In the genomic region with DNA sequence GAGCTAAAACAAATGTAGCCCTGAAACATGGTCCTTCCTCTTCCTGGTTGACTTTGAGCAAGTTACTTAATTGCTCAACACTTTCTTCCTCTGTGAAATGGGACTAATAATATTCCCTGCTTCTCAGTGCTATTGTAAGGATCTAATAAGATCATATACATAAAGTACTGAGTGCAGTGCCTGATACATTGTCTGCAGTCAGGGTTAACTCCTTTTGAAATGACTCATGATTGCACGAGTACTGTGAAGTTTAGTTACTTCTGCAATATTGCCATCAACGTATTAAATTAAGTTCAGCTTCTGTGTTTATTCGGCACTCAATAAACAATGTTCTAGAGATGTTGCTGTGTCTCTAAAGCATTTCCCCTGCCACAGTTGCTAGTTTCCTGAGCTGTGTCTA, we compare ENCODE assay signal across 12 cellular contexts.
"Had no signal": no experiment of that assay in that cellular context is flagged by ENCODE, and none has a peak within 500 bp of the region (broad histone marks: within the 10 kb centered on the region; RNA-seq: fewer than 3 reads in every experiment).

No MANE protein-coding gene starts in this region.

- H3K9me3 ChIP-seq: heart left ventricle, mucosa of descending colon, thyroid gland had no signal

- H3K27me3 ChIP-seq: thyroid gland had no signal

- H3K27ac ChIP-seq: coronary artery, thyroid gland, WERI-Rb-1 had no signal

- ATAC-seq: heart left ventricle; mucosa of descending colon; naive thymus-derived CD8-positive, alpha-beta T cell had no signal

- H3K4me1 ChIP-seq: thyroid gland had no signal

- DNase-seq: activated CD4-positive, alpha-beta T cell treated with anti-CD3 and anti-CD28 coated beads for 48 hours; activated naive CD4-positive, alpha-beta T cell treated with anti-CD3 and anti-CD28 coated beads, Interleukin-2, amount 10 ng/mL, durations not matched to agents 7 days and 5 days; central memory CD4-positive, alpha-beta T cell; effector CD8-positive, alpha-beta T cell; heart left ventricle; mucosa of descending colon; naive thymus-derived CD8-positive, alpha-beta T cell; thyroid gland; WERI-Rb-1 had no signal

- H3K4me3 ChIP-seq: coronary artery, heart left ventricle, mucosa of descending colon, thyroid gland had no signal

- FAIRE-seq: frontal cortex, islet of Langerhans had no signal

- H3K36me3 ChIP-seq: heart left ventricle, thyroid gland, WERI-Rb-1 had no signal
